ENCODE assay signal across 19 cellular contexts in the genomic region with DNA sequence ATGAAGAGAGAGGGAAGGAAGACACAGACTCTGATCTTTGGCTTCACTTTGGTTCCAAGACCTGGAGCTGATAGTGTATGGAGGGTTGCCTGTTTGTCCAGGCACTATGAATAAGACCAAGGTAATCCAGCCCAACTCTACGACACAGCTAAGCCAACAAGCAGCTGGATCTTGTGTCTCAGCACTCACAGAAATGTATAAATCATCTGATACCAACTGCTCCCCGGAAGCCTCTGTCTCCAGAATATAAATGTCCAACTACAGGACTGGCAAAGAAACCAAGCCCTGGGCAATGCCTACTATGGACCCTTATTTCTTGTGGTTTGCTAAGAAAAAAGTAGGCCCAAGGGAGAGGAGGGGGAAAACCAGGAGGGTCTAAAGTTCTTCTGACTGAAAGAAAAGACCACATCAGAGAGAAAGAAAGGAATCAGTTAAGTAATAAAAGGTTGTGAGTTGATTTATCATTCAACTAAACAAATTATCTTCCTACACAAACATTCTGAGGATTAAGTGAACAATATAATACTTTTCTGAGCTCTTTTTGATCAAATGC.
DNase-seq lines count a peak whose midpoint lies in the region; ATAC-seq and TF ChIP-seq lines count a peak whose summit lies in the region.
"Had no signal": no experiment of that assay in that cellular context is flagged by ENCODE, and none has a peak within 500 bp of the region (broad histone marks: within the 10 kb centered on the region; RNA-seq: fewer than 3 reads in every experiment).

No MANE protein-coding gene starts in this region.

- intact Hi-C loops in mucosa of descending colon (cut with DNase I, micrococcal nuclease), result no loop called here
- intact Hi-C loops in naive thymus-derived CD4-positive, alpha-beta T cell (cut with micrococcal nuclease), result loop anchor here in 1 of 2 donors (10.0 kb wide), 1 partner anchor 70 kb away; no protein-coding TSS in a partner anchor

- no peaks in the 10 kb centered on the region for H3K36me3 Mint-ChIP-seq in activated naive CD8-positive, alpha-beta T cell treated with anti-CD3 and anti-CD28 coated beads, Interleukin-2, amount 50 U/mL, for 24 hours (ENCODE audit: low read depth)
- no peaks in the 10 kb centered on the region for H3K36me3 Mint-ChIP-seq in activated naive CD8-positive, alpha-beta T cell treated with anti-CD3 and anti-CD28 coated beads for 36 hours
- H3K36me3 Mint-ChIP-seq in memory B cell, result no peaks in the 10 kb centered on the region
- no peaks in the 10 kb centered on the region for H3K36me3 Mint-ChIP-seq in naive thymus-derived CD4-positive, alpha-beta T cell
- H3K36me3 Mint-ChIP-seq: CD8-positive, alpha-beta T cell had no signal

- TF ChIP-seq CTCF in OCI-LY1 (IDR thresholded peaks at IDR 0.05; ENCODE audit: low read length) (no peak), mucosa of descending colon (IDR thresholded peaks at IDR 0.05) (no peak), BE2C (IDR thresholded peaks at IDR 0.05; ENCODE audit: low read depth, low read length) (no peak)

- H3K4me1 ChIP-seq in OCI-LY1 (ENCODE audit: insufficient read depth, low read length, severe bottlenecking) (peaks cover 59% of the 10 kb centered on the region), mucosa of descending colon (ENCODE audit: low read depth) (no peaks in the 10 kb centered on the region), BE2C (no peaks in the 10 kb centered on the region)
- no peaks in the 10 kb centered on the region for H3K4me1 ChIP-seq in naive thymus-derived CD4-positive, alpha-beta T cell (ENCODE audit: control insufficient read depth in 2 of 2, insufficient read depth in 2 of 2, low read length in 2 of 2)

- DNase-seq in activated naive CD8-positive, alpha-beta T cell treated with anti-CD3 and anti-CD28 coated beads, Interleukin-2, amount 50 U/mL, for 24 hours, result no peak
- no peak for DNase-seq in activated naive CD8-positive, alpha-beta T cell treated with anti-CD3 and anti-CD28 coated beads for 36 hours
- DNase-seq in memory B cell (ENCODE audit: low spot score in 2 of 2), result no peak
- no peak for DNase-seq in NCI-H2107 (lab: John Stamatoyannopoulos, UW)
- DNase-seq in mucosa of descending colon, result no peak
- no peak for DNase-seq in naive thymus-derived CD4-positive, alpha-beta T cell
- DNase-seq in BE2C, result no peak
- DNase-seq: CD8-positive, alpha-beta T cell; MV-4-11; NCI-H1417; NCI-H187; NCI-H2227 treated with DMSO at 0.1 percent for 48 hours; NCI-H510A treated with DMSO at 0.1 percent for 48 hours; NCI-H774; SHP77 had no signal

- no peaks in the 10 kb centered on the region for H3F3A ChIP-seq in OCI-LY1 (ENCODE audit: insufficient read depth, low read length)

- no peak overlapping the region for H3K4me3 Mint-ChIP-seq in activated naive CD8-positive, alpha-beta T cell treated with anti-CD3 and anti-CD28 coated beads, Interleukin-2, amount 50 U/mL, for 24 hours
- no peak overlapping the region for H3K4me3 Mint-ChIP-seq in activated naive CD8-positive, alpha-beta T cell treated with anti-CD3 and anti-CD28 coated beads for 36 hours
- no peak overlapping the region for H3K4me3 Mint-ChIP-seq in memory B cell
- H3K4me3 Mint-ChIP-seq in naive thymus-derived CD4-positive, alpha-beta T cell, result no peak overlapping the region
- H3K4me3 Mint-ChIP-seq: CD8-positive, alpha-beta T cell had no signal

- H3K9me3 ChIP-seq in OCI-LY1 (ENCODE audit: low read length), result no peaks in the 10 kb centered on the region
- no peaks in the 10 kb centered on the region for H3K9me3 ChIP-seq in mucosa of descending colon
- H3K9me3 ChIP-seq in naive thymus-derived CD4-positive, alpha-beta T cell (ENCODE audit: control insufficient read depth in 2 of 3, low read length in 3 of 3), result no peaks in the 10 kb centered on the region
- H3K9me3 ChIP-seq in BE2C, result no peaks in the 10 kb centered on the region
- H3K9me3 ChIP-seq: HAP-1 had no signal

- no peaks in the 10 kb centered on the region for H3K9me3 Mint-ChIP-seq in activated naive CD8-positive, alpha-beta T cell treated with anti-CD3 and anti-CD28 coated beads, Interleukin-2, amount 50 U/mL, for 24 hours
- H3K9me3 Mint-ChIP-seq in activated naive CD8-positive, alpha-beta T cell treated with anti-CD3 and anti-CD28 coated beads for 36 hours, result no peaks in the 10 kb centered on the region
- no peaks in the 10 kb centered on the region for H3K9me3 Mint-ChIP-seq in memory B cell
- no peaks in the 10 kb centered on the region for H3K9me3 Mint-ChIP-seq in naive thymus-derived CD4-positive, alpha-beta T cell
- H3K9me3 Mint-ChIP-seq: CD8-positive, alpha-beta T cell had no signal

- H3K4me1 Mint-ChIP-seq in activated naive CD8-positive, alpha-beta T cell treated with anti-CD3 and anti-CD28 coated beads, Interleukin-2, amount 50 U/mL, for 24 hours, result peaks cover 34% of the 10 kb centered on the region
- H3K4me1 Mint-ChIP-seq in activated naive CD8-positive, alpha-beta T cell treated with anti-CD3 and anti-CD28 coated beads for 36 hours, result no peaks in the 10 kb centered on the region
- peaks cover 50% of the 10 kb centered on the region for H3K4me1 Mint-ChIP-seq in memory B cell
- peaks cover 0 to 1% (median 0%) of the 10 kb centered on the region in 7 donors for H3K4me1 Mint-ChIP-seq in naive thymus-derived CD4-positive, alpha-beta T cell

- H3K36me3 ChIP-seq in OCI-LY1 (ENCODE audit: insufficient read depth, low read length), result no peaks in the 10 kb centered on the region
- H3K36me3 ChIP-seq in mucosa of descending colon (ENCODE audit: low read depth), result no peaks in the 10 kb centered on the region
- no peaks in the 10 kb centered on the region for H3K36me3 ChIP-seq in naive thymus-derived CD4-positive, alpha-beta T cell (ENCODE audit: control insufficient read depth in 2 of 3, insufficient read depth in 3 of 3, low read length in 3 of 3)
- H3K36me3 ChIP-seq in BE2C, result no peaks in the 10 kb centered on the region
- H3K36me3 ChIP-seq: HAP-1 had no signal

- no peaks in the 10 kb centered on the region for H3K27me3 ChIP-seq in OCI-LY1 (ENCODE audit: insufficient read depth, low read length)
- H3K27me3 ChIP-seq in naive thymus-derived CD4-positive, alpha-beta T cell (ENCODE audit: control insufficient read depth in 2 of 2, insufficient read depth in 2 of 2, low read length in 2 of 2), result no peaks in the 10 kb centered on the region
- H3K27me3 ChIP-seq in BE2C, result peaks cover 67% of the 10 kb centered on the region

- no peaks in the 10 kb centered on the region for H4K20me1 ChIP-seq in OCI-LY1 (ENCODE audit: insufficient read depth, low read length)

- no peaks in the 10 kb centered on the region for H3K27me3 Mint-ChIP-seq in activated naive CD8-positive, alpha-beta T cell treated with anti-CD3 and anti-CD28 coated beads, Interleukin-2, amount 50 U/mL, for 24 hours
- no peaks in the 10 kb centered on the region for H3K27me3 Mint-ChIP-seq in activated naive CD8-positive, alpha-beta T cell treated with anti-CD3 and anti-CD28 coated beads for 36 hours
- no peaks in the 10 kb centered on the region for H3K27me3 Mint-ChIP-seq in memory B cell
- H3K27me3 Mint-ChIP-seq in naive thymus-derived CD4-positive, alpha-beta T cell, result no peaks in the 10 kb centered on the region

- peak overlapping the region; percentile 52 for H3K27ac Mint-ChIP-seq in activated naive CD8-positive, alpha-beta T cell treated with anti-CD3 and anti-CD28 coated beads, Interleukin-2, amount 50 U/mL, for 24 hours
- no peak overlapping the region for H3K27ac Mint-ChIP-seq in activated naive CD8-positive, alpha-beta T cell treated with anti-CD3 and anti-CD28 coated beads for 36 hours
- H3K27ac Mint-ChIP-seq in memory B cell, result peak overlapping the region; percentile 99
- peak overlapping the region in 1 of 9 donors; percentile 63 for H3K27ac Mint-ChIP-seq in naive thymus-derived CD4-positive, alpha-beta T cell
- H3K27ac Mint-ChIP-seq: CD8-positive, alpha-beta T cell had no signal

- CTCF ChIA-PET in naive thymus-derived CD4-positive, alpha-beta T cell (lab: Charles Lee), result no interaction called here

- H3K27ac ChIP-seq in OCI-LY1 (ENCODE audit: low read depth, low read length, poor library complexity, severe bottlenecking), result peak overlapping the region; percentile 54
- H3K27ac ChIP-seq in naive thymus-derived CD4-positive, alpha-beta T cell (ENCODE audit: low read depth, low read length), result no peak overlapping the region
- H3K27ac ChIP-seq: SK-N-MC had no signal

- no peaks in the 10 kb centered on the region for H3K79me2 ChIP-seq in OCI-LY1 (ENCODE audit: insufficient read depth, low read length)

- POLR2A ChIA-PET in naive thymus-derived CD4-positive, alpha-beta T cell (lab: Charles Lee), result no interaction called here

- peak overlapping the region; percentile 36 for H3K9ac ChIP-seq in OCI-LY1 (ENCODE audit: low read length)

- no peak for ATAC-seq in activated naive CD8-positive, alpha-beta T cell treated with anti-CD3 and anti-CD28 coated beads, Interleukin-2, amount 50 U/mL, for 24 hours
- ATAC-seq in memory B cell (ENCODE audit: low read depth) (no peak), mucosa of descending colon (no peak)
- no peak for ATAC-seq in naive thymus-derived CD4-positive, alpha-beta T cell
- ATAC-seq: CD8-positive, alpha-beta T cell; K562 had no signal

- H3K4me3 ChIP-seq in OCI-LY1 (ENCODE audit: low read depth, low read length, poor library complexity, severe bottlenecking), result no peak overlapping the region
- H3K4me3 ChIP-seq in mucosa of descending colon, result no peak overlapping the region
- H3K4me3 ChIP-seq in naive thymus-derived CD4-positive, alpha-beta T cell (ENCODE audit: low read length), result no peak overlapping the region
- H3K4me3 ChIP-seq in BE2C (ENCODE audit: low read depth, low read length), result no peak overlapping the region
- H3K4me3 ChIP-seq: HAP-1, K562, SK-N-MC had no signal

- no peak overlapping the region for H3K4me2 ChIP-seq in OCI-LY1 (ENCODE audit: low read length)

- 0 out of 2 replicates have a peak overlapping the region, but pooled peaks have one; percentile 32 for H2AFZ ChIP-seq in OCI-LY1 (ENCODE audit: low read length)

- H3K9me2 ChIP-seq in OCI-LY1 (ENCODE audit: low read depth, low read length), result no peaks in the 10 kb centered on the region
